ENCODE assay signal across 26 cellular contexts in the genomic region with DNA sequence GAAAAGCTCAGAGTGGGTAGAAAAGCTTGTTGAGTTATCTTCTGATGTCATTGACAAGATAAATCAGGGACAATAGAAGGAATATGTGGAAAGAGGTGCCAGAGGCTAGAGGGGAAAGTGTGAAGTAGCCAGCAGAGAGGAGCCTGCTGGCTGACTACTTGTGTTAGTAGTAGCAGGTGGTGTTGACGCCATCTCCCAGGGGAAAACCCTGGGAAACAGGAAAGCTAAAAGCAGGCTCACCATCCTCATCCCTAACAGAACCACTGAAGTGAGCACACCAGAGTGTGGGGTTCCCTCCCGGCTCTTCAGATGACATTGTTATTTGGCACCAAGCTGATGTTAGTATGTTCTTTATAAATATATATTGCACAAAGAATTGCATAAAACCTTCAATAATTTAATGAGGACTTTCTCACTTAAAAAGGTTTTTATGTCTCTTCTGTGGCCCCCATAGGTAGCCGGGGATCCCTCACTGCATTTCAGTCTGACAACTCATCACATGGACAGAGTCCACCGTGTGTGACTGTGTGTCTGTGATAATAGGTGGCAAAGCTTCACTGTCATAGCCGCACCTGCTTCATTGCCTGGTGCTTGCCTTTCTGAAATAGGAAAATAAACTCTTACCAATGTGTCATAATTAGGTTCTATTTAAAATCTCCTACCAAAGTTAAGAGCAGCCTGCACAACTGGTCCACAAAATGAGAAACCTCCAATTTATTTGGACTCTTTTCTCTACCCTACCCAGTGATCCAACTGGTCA.
DNase-seq lines count a peak whose midpoint lies in the region; ATAC-seq, FAIRE-seq and TF ChIP-seq lines count a peak whose summit lies in the region.
"Had no signal": no experiment of that assay in that cellular context is flagged by ENCODE, and none has a peak within 500 bp of the region (broad histone marks: within the 10 kb centered on the region; RNA-seq: fewer than 3 reads in every experiment).

No MANE protein-coding gene starts in this region.

- H3K4me2 ChIP-seq in K562 (ENCODE audit: insufficient read depth, low read length) = no peak overlapping the region
- H3K4me2 ChIP-seq: SK-N-SH had no signal

- H4K20me1 ChIP-seq in K562 (replicated peaks; ENCODE audit: control insufficient read depth, insufficient read depth, low read length) = peaks cover 17% of the 10 kb centered on the region; the same call in 1 of the 2 replicates

- no peak for TF ChIP-seq RAD21 in K562 (CRISPR knock-in tag; conservative IDR thresholded peaks at IDR 0.05 in 1 of 2, IDR thresholded peaks at IDR 0.05 in 1 of 2)

- H3K36me3 ChIP-seq in K562 (ENCODE audit: control insufficient read depth, insufficient read depth, low read length) = no peaks in the 10 kb centered on the region
- H3K36me3 ChIP-seq: neutrophil had no signal

- H3K9me3 ChIP-seq in K562 (replicated peaks; ENCODE audit: control insufficient read depth, insufficient read depth, low read depth, low read length) = no peaks in the 10 kb centered on the region
- H3K9me3 ChIP-seq: neutrophil, SK-N-SH had no signal

- 2% methylated on average over 5 of the region's 5 CpGs for WGBS in K562 (ENCODE audit: insufficient coverage, low coverage, missing lambda C conversion rate)

- CTCF ChIA-PET in K562 (lab: Yijun Ruan, JAX; ENCODE audit: low intra/inter-chr PET ratio) = no interaction called here

- DNase-seq in DMS 273 (lab: John Stamatoyannopoulos, UW; ENCODE audit: unreplicated experiment) (peak; percentile 74), LHCN-M2 (ENCODE audit: low read depth) (peak; percentile 20), NCI-H345 treated with DMSO at 0.1 percent for 48 hours (lab: John Stamatoyannopoulos, UW; ENCODE audit: unreplicated experiment) (peak; percentile 27), K562 (ENCODE audit: extremely low read depth in 1 of 4, low spot score in 3 of 4) (no peak), retina (no peak), frontal cortex (ENCODE audit: low spot score in 2 of 2) (no peak)
- DNase-seq: activated CD4-positive, alpha-beta memory T cell treated with anti-CD3 and anti-CD28 coated beads, Interleukin-2, amount 10 ng/mL, durations not matched to agents 7 days and 5 days; activated CD4-positive, CD25-positive, alpha-beta regulatory T cell treated with anti-CD3 and anti-CD28 coated beads, Interleukin-2, amount 50 U/mL, for 72 hours; activated CD8-positive, alpha-beta memory T cell treated with anti-CD3 and anti-CD28 coated beads, Interleukin-2, amount 50 U/mL, for 48 hours; activated naive CD4-positive, alpha-beta T cell treated with anti-CD3 and anti-CD28 coated beads, Interleukin-2, amount 50 U/mL, for 16 hours; amygdala; CD4-positive, CD25-positive, alpha-beta regulatory T cell; H7; IMR-90; naive B cell; NCI-H510A treated with DMSO at 0.1 percent for 48 hours; SK-N-SH; stimulated activated naive CD4-positive, alpha-beta T cell treated with Interleukin-2 at 50 U/mL for 16 hours; T-helper 17 cell had no signal

- no peak for TF ChIP-seq CTCF in K562 (IDR thresholded peaks at IDR 0.05 in 2 of 3, conservative IDR thresholded peaks at IDR 0.05 in 1 of 3; ENCODE audit: insufficient read depth in 2 of 3, low read depth in 1 of 3, low read length in 3 of 3)

- no peak overlapping the region for H3K27ac ChIP-seq in K562 (ENCODE audit: extremely low read depth, low read depth, low read length)
- H3K27ac ChIP-seq: neutrophil, RWPE1 had no signal

- BruUV-seq in K562 (replicated peaks; lab: Mats Ljungman, UMichigan) = no TSS peak

- TF ChIP-seq EP300 in K562 (IDR thresholded peaks at IDR 0.05; ENCODE audit: low read length) = no peak

- H2AFZ ChIP-seq in K562 (ENCODE audit: low read depth, low read length) = no peak overlapping the region

- in situ Hi-C loops in K562 (cut with MboI) = no loop called here

- H3K9me1 ChIP-seq in K562 (ENCODE audit: control insufficient read depth, insufficient read depth, low read length) = no peaks in the 10 kb centered on the region

- peaks cover 28 to 30% of the 10 kb centered on the region in 2 experiments for H3K27me3 ChIP-seq in K562 (ENCODE audit: control insufficient read depth in 2 of 2, insufficient read depth in 2 of 2, low read length in 2 of 2)

- intact Hi-C loops in K562 (cut with micrococcal nuclease) = loop anchor here (2.0 to 5.0 kb wide), 2 partner anchors 21 to 58 kb away; no protein-coding TSS in a partner anchor

- FAIRE-seq in K562 (lab: Jason Lieb, UNC) = no peak
- FAIRE-seq in frontal cortex (lab: Jason Lieb, UNC) = no peak
- FAIRE-seq: endothelial cell of umbilical vein had no signal

- TF ChIP-seq POLR2A in K562 (conservative IDR thresholded peaks at IDR 0.05) = no peak

- POLR2A ChIA-PET in K562 (lab: Yijun Ruan, JAX) = interaction anchor here (0.6 to 6.4 kb wide), 9 partner anchors 11 to 67 kb away, joined by 3 to 110 read pairs (median 4); no protein-coding TSS in a partner anchor

- no peak overlapping the region for H3K4me3 ChIP-seq in K562

- no peaks in the 10 kb centered on the region for H3K79me2 ChIP-seq in K562 (ENCODE audit: control insufficient read depth, insufficient read depth, low read length)

- H3K9ac ChIP-seq in K562 (ENCODE audit: insufficient read depth in 1 of 2, low read depth in 2 of 2, low read length in 2 of 2) = no peak overlapping the region
- H3K9ac ChIP-seq: SK-N-SH had no signal

- ATAC-seq in K562 (no peak), HG03159 (IDR thresholded peaks at IDR 0.05; ENCODE audit: unreplicated experiment) (no peak)
- ATAC-seq: activated T-helper 17 cell treated with anti-CD3 and anti-CD28 coated beads, Interleukin-2, amount 50 U/mL, for 72 hours; left lobe of liver; sciatic nerve; T-helper 17 cell had no signal

- H3K4me1 ChIP-seq in K562 (replicated peaks in 1 of 2; ENCODE audit: control insufficient read depth in 2 of 2, insufficient read depth in 2 of 2, low read length in 2 of 2) = peaks cover 0 to 5% of the 10 kb centered on the region in 2 experiments; a peak in 3 of 5 replicates

TF ChIP-seq in K562, 482 proteins besides CTCF, POLR2A, EP300 and RAD21:
- no peak for TF ChIP-seq JUN (IDR thresholded peaks at IDR 0.05; ENCODE audit: borderline replicate concordance, low read depth, low read length)
- 0 out of 2 replicates have a peak, but pooled peaks have one; percentile 35 for TF ChIP-seq JUN (CRISPR knock-in tag; IDR thresholded peaks at IDR 0.05; ENCODE audit: borderline replicate concordance)
- no peak for TF ChIP-seq TEAD4 (IDR thresholded peaks at IDR 0.05; ENCODE audit: low read length)
- TF ChIP-seq TEAD4 (CRISPR knock-in tag; IDR thresholded peaks at IDR 0.05; ENCODE audit: borderline replicate concordance) = 0 out of 2 replicates have a peak, but pooled peaks have one; percentile 18
- TF ChIP-seq ZNF253 (CRISPR knock-in tag; conservative IDR thresholded peaks at IDR 0.05) = no peak
- no peak for TF ChIP-seq TAF15 (IDR thresholded peaks at IDR 0.05; ENCODE audit: low read depth, low read length)
- TF ChIP-seq RHOXF2B (CRISPR knock-in tag; conservative IDR thresholded peaks at IDR 0.05) = no peak
- TF ChIP-seq, protein P1, sequence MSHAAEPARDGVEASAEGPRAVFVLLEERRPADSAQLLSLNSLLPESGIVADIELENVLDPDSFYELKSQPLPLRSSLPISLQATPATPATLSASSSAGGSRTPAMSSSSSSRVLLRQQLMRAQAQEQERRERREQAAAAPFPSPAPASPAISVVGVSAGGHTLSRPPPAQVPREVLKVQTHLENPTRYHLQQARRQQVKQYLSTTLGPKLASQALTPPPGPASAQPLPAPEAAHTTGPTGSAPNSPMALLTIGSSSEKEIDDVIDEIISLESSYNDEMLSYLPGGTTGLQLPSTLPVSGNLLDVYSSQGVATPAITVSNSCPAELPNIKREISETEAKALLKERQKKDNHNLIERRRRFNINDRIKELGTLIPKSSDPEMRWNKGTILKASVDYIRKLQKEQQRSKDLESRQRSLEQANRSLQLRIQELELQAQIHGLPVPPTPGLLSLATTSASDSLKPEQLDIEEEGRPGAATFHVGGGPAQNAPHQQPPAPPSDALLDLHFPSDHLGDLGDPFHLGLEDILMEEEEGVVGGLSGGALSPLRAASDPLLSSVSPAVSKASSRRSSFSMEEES (CRISPR knock-in tag; IDR thresholded peaks at IDR 0.05) = no peak
- 0 out of 4 replicates have a peak, but pooled peaks of 1 of the 2 experiments have one; percentile 16 for TF ChIP-seq SIN3A (IDR thresholded peaks at IDR 0.05; ENCODE audit: borderline replicate concordance in 2 of 2, control insufficient read depth in 1 of 2, low read depth in 2 of 2, low read length in 2 of 2)
- TF ChIP-seq SIRT6 (IDR thresholded peaks at IDR 0.05; ENCODE audit: low read depth, low read length) = no peak

Comparison
In these comparisons a context has a peak if more than half of its experiments do, and no peak if none do; other contexts are left out.
1. DNase-seq: peak in DMS 273 (single experiment), LHCN-M2 (single experiment) and NCI-H345 treated with DMSO at 0.1 percent for 48 hours (single experiment); none in K562 (0 of 4), retina (single experiment) and frontal cortex (0 of 2).